In genomic region chr5:74256947-74257573, GRCh38 we compare ENCODE assay signal across 1 cellular context.
TF ChIP-seq lines count a peak whose summit lies in the region.

No MANE protein-coding gene starts in this region.

TF ChIP-seq in H1, 55 proteins besides CTCF, POLR2A, EP300 and RAD21 (continued from another document):
- TF ChIP-seq MAX (IDR thresholded peaks at IDR 0.05), result peak; percentile 21; the same call in 1 of the 2 replicates
- TF ChIP-seq, protein P1, sequence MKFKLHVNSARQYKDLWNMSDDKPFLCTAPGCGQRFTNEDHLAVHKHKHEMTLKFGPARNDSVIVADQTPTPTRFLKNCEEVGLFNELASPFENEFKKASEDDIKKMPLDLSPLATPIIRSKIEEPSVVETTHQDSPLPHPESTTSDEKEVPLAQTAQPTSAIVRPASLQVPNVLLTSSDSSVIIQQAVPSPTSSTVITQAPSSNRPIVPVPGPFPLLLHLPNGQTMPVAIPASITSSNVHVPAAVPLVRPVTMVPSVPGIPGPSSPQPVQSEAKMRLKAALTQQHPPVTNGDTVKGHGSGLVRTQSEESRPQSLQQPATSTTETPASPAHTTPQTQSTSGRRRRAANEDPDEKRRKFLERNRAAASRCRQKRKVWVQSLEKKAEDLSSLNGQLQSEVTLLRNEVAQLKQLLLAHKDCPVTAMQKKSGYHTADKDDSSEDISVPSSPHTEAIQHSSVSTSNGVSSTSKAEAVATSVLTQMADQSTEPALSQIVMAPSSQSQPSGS (IDR thresholded peaks at IDR 0.05; ENCODE audit: low read length), result no peak
